ENCODE assay signal across 1 cellular context in the genomic region with DNA sequence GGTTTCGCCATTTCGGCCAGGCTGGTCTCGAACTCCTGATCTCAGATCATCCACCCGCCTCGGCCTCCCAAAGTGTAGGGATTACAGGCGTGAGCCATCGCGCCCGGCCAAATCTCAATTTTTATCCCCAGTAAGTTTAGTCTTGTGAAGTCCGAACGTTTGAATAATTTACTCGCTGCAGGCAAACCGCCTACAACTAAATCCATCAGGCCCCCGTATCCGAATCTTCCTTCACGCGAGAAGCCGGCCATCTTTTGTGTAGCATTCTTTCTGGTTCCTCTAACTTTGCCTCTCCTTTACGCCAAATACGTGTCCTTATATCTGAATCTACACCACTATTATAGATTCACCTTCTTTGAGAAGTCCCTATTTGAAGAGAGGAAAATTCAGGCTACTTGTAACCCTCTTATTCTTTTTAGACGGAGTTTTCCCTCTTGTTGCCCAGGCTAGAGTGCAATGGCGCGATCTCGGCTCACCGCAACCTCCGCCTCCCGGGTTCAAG.
TF ChIP-seq lines count a peak whose summit lies in the region.

No MANE protein-coding gene starts in this region.

TF ChIP-seq in IMR-90, 13 proteins besides CTCF, POLR2A, EP300 and RAD21:
- TF ChIP-seq MXI1 (IDR thresholded peaks at IDR 0.05; ENCODE audit: borderline replicate concordance, low read depth, low read length) (no peak), SMC3 (IDR thresholded peaks at IDR 0.05; ENCODE audit: low read depth, low read length) (no peak), MAZ (IDR thresholded peaks at IDR 0.05; ENCODE audit: borderline replicate concordance, low read depth, low read length) (no peak), CHD1 (IDR thresholded peaks at IDR 0.05; ENCODE audit: low read depth, low read length) (no peak)
- TF ChIP-seq, protein P1, sequence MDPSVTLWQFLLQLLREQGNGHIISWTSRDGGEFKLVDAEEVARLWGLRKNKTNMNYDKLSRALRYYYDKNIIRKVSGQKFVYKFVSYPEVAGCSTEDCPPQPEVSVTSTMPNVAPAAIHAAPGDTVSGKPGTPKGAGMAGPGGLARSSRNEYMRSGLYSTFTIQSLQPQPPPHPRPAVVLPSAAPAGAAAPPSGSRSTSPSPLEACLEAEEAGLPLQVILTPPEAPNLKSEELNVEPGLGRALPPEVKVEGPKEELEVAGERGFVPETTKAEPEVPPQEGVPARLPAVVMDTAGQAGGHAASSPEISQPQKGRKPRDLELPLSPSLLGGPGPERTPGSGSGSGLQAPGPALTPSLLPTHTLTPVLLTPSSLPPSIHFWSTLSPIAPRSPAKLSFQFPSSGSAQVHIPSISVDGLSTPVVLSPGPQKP (IDR thresholded peaks at IDR 0.05; ENCODE audit: borderline replicate concordance, low read depth, low read length) = no peak
- TF ChIP-seq, protein P2, sequence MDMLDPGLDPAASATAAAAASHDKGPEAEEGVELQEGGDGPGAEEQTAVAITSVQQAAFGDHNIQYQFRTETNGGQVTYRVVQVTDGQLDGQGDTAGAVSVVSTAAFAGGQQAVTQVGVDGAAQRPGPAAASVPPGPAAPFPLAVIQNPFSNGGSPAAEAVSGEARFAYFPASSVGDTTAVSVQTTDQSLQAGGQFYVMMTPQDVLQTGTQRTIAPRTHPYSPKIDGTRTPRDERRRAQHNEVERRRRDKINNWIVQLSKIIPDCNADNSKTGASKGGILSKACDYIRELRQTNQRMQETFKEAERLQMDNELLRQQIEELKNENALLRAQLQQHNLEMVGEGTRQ (IDR thresholded peaks at IDR 0.05; ENCODE audit: low read depth, low read length) = no peak
